In genomic region chr17:48022906-48023305, GRCh38 we compare ENCODE assay signal across 10 cellular contexts. TPM values are rescaled to one million over a fixed set of nuclear protein-coding genes. Genes with fewer than 3 reads are reported as not detected.
DNase-seq lines count a peak whose midpoint lies in the region; ATAC-seq, FAIRE-seq and TF ChIP-seq lines count a peak whose summit lies in the region.
"Had no signal": no experiment of that assay in that cellular context is flagged by ENCODE, and none has a peak within 500 bp of the region (broad histone marks: within the 10 kb centered on the region; RNA-seq: fewer than 3 reads in every experiment).

No MANE protein-coding gene starts in this region.

- peak overlapping the region; percentile 90; the same call in 1 of the 2 replicates for H3K4me2 ChIP-seq in HepG2 (ENCODE audit: low read depth, low read length)

- TF ChIP-seq CTCF in HepG2 (CRISPR knock-in tag; IDR thresholded peaks at IDR 0.05) (no peak), right lobe of liver (IDR thresholded peaks at IDR 0.05) (no peak), upper lobe of right lung (IDR thresholded peaks at IDR 0.05) (no peak)

- no peaks in the 10 kb centered on the region for H3K36me3 Mint-ChIP-seq in T-cell
- no peaks in the 10 kb centered on the region for H3K36me3 Mint-ChIP-seq in CD4-positive, alpha-beta memory T cell

- H4K20me1 ChIP-seq in HepG2 (ENCODE audit: insufficient read depth, low read length): no peaks in the 10 kb centered on the region

- H3K36me3 ChIP-seq in HepG2 (replicated peaks in 1 of 2; ENCODE audit: control insufficient read depth in 1 of 2, insufficient read depth in 2 of 2, low read length in 2 of 2): no peaks in the 10 kb centered on the region
- H3K36me3 ChIP-seq in right lobe of liver: no peaks in the 10 kb centered on the region
- no peaks in the 10 kb centered on the region for H3K36me3 ChIP-seq in upper lobe of right lung
- H3K36me3 ChIP-seq in CD4-positive, alpha-beta memory T cell (ENCODE audit: insufficient read depth, low read length): no peaks in the 10 kb centered on the region

- no peak overlapping the region for H2AFZ ChIP-seq in HepG2 (ENCODE audit: low read length)

- TF ChIP-seq EP300 in HepG2 (IDR thresholded peaks at IDR 0.05; ENCODE audit: low read depth in 2 of 2, low read length in 2 of 2) (no peak), HepG2 (CRISPR knock-in tag; IDR thresholded peaks at IDR 0.05; ENCODE audit: borderline replicate concordance) (no peak)

- no peak for TF ChIP-seq RAD21 in HepG2 (CRISPR knock-in tag; IDR thresholded peaks at IDR 0.05)

- H3K4me3 ChIP-seq in HepG2 (replicated peaks in 1 of 3; ENCODE audit: insufficient read depth in 1 of 3, low read depth in 2 of 3, low read length in 3 of 3) (peak overlapping the region; percentile 44 to 77 (median 56); a peak in 4 of 6 replicates), right lobe of liver (no peak overlapping the region), upper lobe of right lung (peak overlapping the region; percentile 54)
- H3K4me3 ChIP-seq in CD4-positive, alpha-beta memory T cell (ENCODE audit: low read length in 2 of 2): no peak overlapping the region

- H3K9me3 Mint-ChIP-seq in T-cell: no peaks in the 10 kb centered on the region
- H3K9me3 Mint-ChIP-seq in CD4-positive, alpha-beta memory T cell: peaks cover 0 to 2% (median 0%) of the 10 kb centered on the region in 8 donors

- H3K27ac Mint-ChIP-seq in T-cell: no peak overlapping the region
- no peak overlapping the region for H3K27ac Mint-ChIP-seq in CD4-positive, alpha-beta memory T cell

- DNase-seq in HepG2 (ENCODE audit: low spot score) (no peak), right lobe of liver (no peak), T-cell (no peak), myocyte (ENCODE audit: low read depth) (peak; percentile 19), upper lobe of right lung (no peak), NCI-H226 (no peak)
- DNase-seq in CD4-positive, alpha-beta memory T cell: no peak

- H3K9me3 ChIP-seq in HepG2 (ENCODE audit: low read length) (no peaks in the 10 kb centered on the region), right lobe of liver (no peaks in the 10 kb centered on the region), upper lobe of right lung (no peaks in the 10 kb centered on the region)
- H3K9me3 ChIP-seq in CD4-positive, alpha-beta memory T cell (ENCODE audit: control insufficient read depth in 1 of 2, low read length in 2 of 2): no peaks in the 10 kb centered on the region

- peaks cover 28 to 35% (median 32%) of the 10 kb centered on the region in 3 donors for H3K4me1 Mint-ChIP-seq in T-cell
- peaks cover 12 to 38% (median 29%) of the 10 kb centered on the region in 4 donors for H3K4me1 Mint-ChIP-seq in CD4-positive, alpha-beta memory T cell

- POLR2A ChIA-PET in HepG2 (lab: Yijun Ruan, JAX) (no interaction called here), T-cell (lab: Charles Lee) (no interaction called here)
- POLR2A ChIA-PET in CD4-positive, alpha-beta memory T cell (lab: Charles Lee; ENCODE audit: partially characterized antibody): interaction anchor here (0.8 kb wide), 1 partner anchor 82 kb away, joined by 4 read pairs; the partner anchor contains the start of gene PNPO

- H3K4me1 ChIP-seq in HepG2 (ENCODE audit: insufficient read depth, low read length) (peaks cover 41% of the 10 kb centered on the region), right lobe of liver (peaks cover 0 to 33% (median 15%) of the 10 kb centered on the region in 4 donors), upper lobe of right lung (peaks cover 36% of the 10 kb centered on the region)
- H3K4me1 ChIP-seq in CD4-positive, alpha-beta memory T cell (ENCODE audit: insufficient read depth, low read length): peaks cover 36% of the 10 kb centered on the region

- in situ Hi-C loops in HepG2 (cut with HindIII; ENCODE audit: extremely low pct_ligation_motif_present, low pct_unique_long_range_greater_than_20kb): loop anchor here (10.0 kb wide), 1 partner anchor 352 kb away; no protein-coding TSS in a partner anchor

- no peak for ATAC-seq in HepG2
- ATAC-seq in right lobe of liver: no peak
- no peak for ATAC-seq in T-cell (replicated peaks in 1 of 4)
- no peak for ATAC-seq in upper lobe of right lung
- no peak for ATAC-seq in GM18498 (IDR thresholded peaks at IDR 0.05; ENCODE audit: unreplicated experiment)
- ATAC-seq: activated CD4-positive, CD25-positive, alpha-beta regulatory T cell treated with anti-CD3 and anti-CD28 coated beads, Interleukin-2, amount 50 U/mL, for 24 hours had no signal

- FAIRE-seq in HepG2 (lab: Jason Lieb, UNC): no peak

- H3K4me3 Mint-ChIP-seq in T-cell: peak overlapping the region in 2 of 3 donors; percentile 31 to 90
- peak overlapping the region in 4 of 8 donors; percentile 36 to 71 (median 52) for H3K4me3 Mint-ChIP-seq in CD4-positive, alpha-beta memory T cell

- CTCF ChIA-PET in HepG2 (lab: Yijun Ruan, JAX; ENCODE audit: low intra/inter-chr PET ratio, low total read pairs): no interaction called here
- CTCF ChIA-PET in T-cell (lab: Charles Lee): no interaction called here
- CTCF ChIA-PET in CD4-positive, alpha-beta memory T cell (lab: Charles Lee; ENCODE audit: partially characterized antibody): interaction anchor here (1.2 kb wide), 1 partner anchor 24 kb away, joined by 4 read pairs; no protein-coding TSS in a partner anchor

- WGBS in HepG2 (ENCODE audit: low lambda C conversion rate): 31% methylated on average over 6 of the region's 6 CpGs
- 61% methylated on average over 6 of the region's 6 CpGs for WGBS in right lobe of liver (ENCODE audit: insufficient coverage, low coverage, low lambda C conversion rate, missing lambda C conversion rate)

- intact Hi-C loops in HepG2 (cut with micrococcal nuclease; ENCODE audit: unreplicated experiment): loop anchor here (5.0 to 10.0 kb wide), 2 partner anchors 126 to 432 kb away; partner anchors contain the start of gene SP2
- intact Hi-C loops in right lobe of liver (cut with DNase I): no loop called here
- intact Hi-C loops in upper lobe of right lung (cut with DNase I): no loop called here
- intact Hi-C loops in CD4-positive, alpha-beta memory T cell (cut with micrococcal nuclease): no loop called here

- no TSS peak for BruUV-seq in HepG2 (replicated peaks; lab: Mats Ljungman, UMichigan)

- H3K27me3 ChIP-seq in HepG2 (ENCODE audit: control insufficient read depth in 1 of 2, insufficient read depth in 2 of 2, low read length in 2 of 2): peaks cover 4 to 29% of the 10 kb centered on the region in 2 experiments
- H3K27me3 ChIP-seq in right lobe of liver: no peaks in the 10 kb centered on the region
- H3K27me3 ChIP-seq in upper lobe of right lung: no peaks in the 10 kb centered on the region
- H3K27me3 ChIP-seq in CD4-positive, alpha-beta memory T cell (ENCODE audit: insufficient read depth, low read length): no peaks in the 10 kb centered on the region

- H3K27ac ChIP-seq in HepG2 (ENCODE audit: extremely low read length, insufficient read depth, low read length) (no peak overlapping the region), right lobe of liver (no peak overlapping the region), upper lobe of right lung (no peak overlapping the region)
- no peak overlapping the region for H3K27ac ChIP-seq in CD4-positive, alpha-beta memory T cell (ENCODE audit: low read depth, low read length)

- H3K27me3 Mint-ChIP-seq in T-cell: peaks cover 25 to 28% of the 10 kb centered on the region in 2 donors
- H3K27me3 Mint-ChIP-seq in CD4-positive, alpha-beta memory T cell: peaks cover 7 to 14% of the 10 kb centered on the region in 2 donors

- no peak overlapping the region for H3K9ac ChIP-seq in HepG2 (ENCODE audit: insufficient read depth, low read depth, low read length)

- TF ChIP-seq POLR2A in HepG2 (IDR thresholded peaks at IDR 0.05; ENCODE audit: insufficient read depth in 1 of 2, low read depth in 2 of 2, low read length in 2 of 2) (no peak), right lobe of liver (IDR thresholded peaks at IDR 0.05) (no peak)

- H3K79me2 ChIP-seq in HepG2 (ENCODE audit: insufficient read depth, low read length): no peaks in the 10 kb centered on the region

RNA-seq across cellular contexts. Expression of gene COPZ2, which starts 14.7 kb away (rescaled TPM):
- total RNA-seq in HepG2 (2016; rRNA removed; fragmentation: Illumina TruSeq; extraction: Trizol): 0.74 and 1.5 TPM in 2 replicates
- 0.81 and 1.5 TPM in 2 replicates for total RNA-seq in HepG2 (2016; cell fraction: cytosol; rRNA removed; fragmentation: Illumina TruSeq; extraction: Trizol; ENCODE audit: low read depth)
- 0.91 TPM in 1 of 2 replicates, not detected in the other for total RNA-seq in HepG2 (2016; cell fraction: insoluble cytoplasmic fraction; rRNA removed; fragmentation: Illumina TruSeq; extraction: Trizol)
- 0.96 and 1.8 TPM in 2 replicates for total RNA-seq in HepG2 (2016; cell fraction: membrane; rRNA removed; fragmentation: Illumina TruSeq; extraction: Trizol)
- 1.4 TPM in 1 of 2 replicates, not detected in the other for total RNA-seq in HepG2 (2016; cell fraction: nucleus; rRNA removed; fragmentation: Illumina TruSeq; extraction: Trizol)
- 0.48 and 0.61 TPM in 2 replicates for polyA plus RNA-seq in HepG2 (2011; rRNA removed)
- 0.48 and 0.96 TPM in 2 replicates for polyA plus RNA-seq in HepG2 (2011; cell fraction: cytosol; rRNA removed)
- 0.68 and 0.90 TPM in 2 replicates for polyA plus RNA-seq in HepG2 (2011; cell fraction: nucleus; rRNA removed)
- polyA plus RNA-seq in HepG2 (2012): 0.63 and 1.8 TPM in 2 replicates
- polyA plus RNA-seq in HepG2 (2016; cell fraction: cytosol; fragmentation: Illumina TruSeq; extraction: Trizol; ENCODE audit: low read depth): 2.3 and 2.4 TPM in 2 replicates
- 0.87 and 4.9 TPM in 2 replicates for polyA plus RNA-seq in HepG2 (2016; cell fraction: insoluble cytoplasmic fraction; fragmentation: Illumina TruSeq; extraction: Trizol; ENCODE audit: low read depth)
- polyA plus RNA-seq in HepG2 (2016; cell fraction: membrane; fragmentation: Illumina TruSeq; extraction: Trizol; ENCODE audit: low read depth): 1.1 and 2.1 TPM in 2 replicates
- 2.4 TPM in 1 of 2 replicates, not detected in the other for polyA plus RNA-seq in HepG2 (2016; cell fraction: nucleus; fragmentation: Illumina TruSeq; extraction: Trizol; ENCODE audit: insufficient read depth, low read depth)
- 0.50 and 0.94 TPM in 2 replicates for polyA minus RNA-seq in HepG2 (2011; rRNA and poly(A)+ RNA removed; ENCODE audit: low replicate concordance)
- not detected in 2 replicates for polyA minus RNA-seq in HepG2 (2011; cell fraction: cytosol; rRNA and poly(A)+ RNA removed)
- 0.77 TPM in 1 of 2 replicates, not detected in the other for polyA minus RNA-seq in HepG2 (2011; cell fraction: nucleus; rRNA and poly(A)+ RNA removed)
- 10 to 100 TPM; 18.9 to 26.6 (median 23.8) TPM for total RNA-seq in right lobe of liver
- 1 to 10 TPM; 1.2 to 2.6 (median 1.9) TPM for total RNA-seq in T-cell
- total RNA-seq in myocyte: 45.8 and 57.6 TPM in 2 replicates
- 298 TPM for polyA plus RNA-seq in myocyte (2012)
- total RNA-seq in upper lobe of right lung: 24.5 TPM
- total RNA-seq in CD4-positive, alpha-beta memory T cell: 1 to 10 TPM; 1.9 to 2.0 TPM
- 1 to 10 TPM; 1.6 to 1.9 TPM for polyA plus RNA-seq in CD4-positive, alpha-beta memory T cell
- total RNA-seq: H7 had no signal

RNA-seq across cellular contexts. Expression of gene NFE2L1, which starts 25.3 kb away (rescaled TPM):
- total RNA-seq in HepG2 (2016; rRNA removed; fragmentation: Illumina TruSeq; extraction: Trizol) (53.7 and 67.0 TPM in 2 replicates), right lobe of liver (100 to 1,000 TPM in 4 of 6 experiments, 10 to 100 TPM in 2; 63.1 to 156 (median 117) TPM), T-cell (10 to 100 TPM; 30.3 to 61.6 (median 43.9) TPM), myocyte (306 and 426 TPM in 2 replicates), upper lobe of right lung (201 TPM)
- total RNA-seq in HepG2 (2016; cell fraction: cytosol; rRNA removed; fragmentation: Illumina TruSeq; extraction: Trizol; ENCODE audit: low read depth): 4.7 and 5.3 TPM in 2 replicates
- 48.3 and 75.7 TPM in 2 replicates for total RNA-seq in HepG2 (2016; cell fraction: insoluble cytoplasmic fraction; rRNA removed; fragmentation: Illumina TruSeq; extraction: Trizol)
- total RNA-seq in HepG2 (2016; cell fraction: membrane; rRNA removed; fragmentation: Illumina TruSeq; extraction: Trizol): 18.1 and 20.9 TPM in 2 replicates
- 60.7 and 74.8 TPM in 2 replicates for total RNA-seq in HepG2 (2016; cell fraction: nucleus; rRNA removed; fragmentation: Illumina TruSeq; extraction: Trizol)
- 234 and 278 TPM in 2 replicates for polyA plus RNA-seq in HepG2 (2011; rRNA removed)
- polyA plus RNA-seq in HepG2 (2011; cell fraction: cytosol; rRNA removed): 165 and 176 TPM in 2 replicates
- polyA plus RNA-seq in HepG2 (2011; cell fraction: nucleus; rRNA removed): 160 and 175 TPM in 2 replicates
- 180 and 241 TPM in 2 replicates for polyA plus RNA-seq in HepG2 (2012)
- 4.2 and 4.4 TPM in 2 replicates for polyA plus RNA-seq in HepG2 (2016; cell fraction: cytosol; fragmentation: Illumina TruSeq; extraction: Trizol; ENCODE audit: low read depth)
- 37.5 and 44.9 TPM in 2 replicates for polyA plus RNA-seq in HepG2 (2016; cell fraction: insoluble cytoplasmic fraction; fragmentation: Illumina TruSeq; extraction: Trizol; ENCODE audit: low read depth)
- polyA plus RNA-seq in HepG2 (2016; cell fraction: membrane; fragmentation: Illumina TruSeq; extraction: Trizol; ENCODE audit: low read depth): 11.3 and 11.8 TPM in 2 replicates
- polyA plus RNA-seq in HepG2 (2016; cell fraction: nucleus; fragmentation: Illumina TruSeq; extraction: Trizol; ENCODE audit: insufficient read depth, low read depth): 92.7 and 103 TPM in 2 replicates
- 108 and 333 TPM in 2 replicates for polyA minus RNA-seq in HepG2 (2011; rRNA and poly(A)+ RNA removed; ENCODE audit: low replicate concordance)
- polyA minus RNA-seq in HepG2 (2011; cell fraction: cytosol; rRNA and poly(A)+ RNA removed): 114 and 124 TPM in 2 replicates
- 57.3 and 65.6 TPM in 2 replicates for polyA minus RNA-seq in HepG2 (2011; cell fraction: nucleus; rRNA and poly(A)+ RNA removed)
- polyA plus RNA-seq in myocyte (2012): 686 TPM
- total RNA-seq in CD4-positive, alpha-beta memory T cell: 10 to 100 TPM; 53.5 to 62.5 TPM
- 10 to 100 TPM in 1 of 2 donors, 1 to 10 TPM in 1; 2.9 to 16.2 TPM for polyA plus RNA-seq in CD4-positive, alpha-beta memory T cell

RNA-seq across cellular contexts. Expression of gene CDK5RAP3, which starts 52.0 kb away (rescaled TPM):
- 86.8 and 128 TPM in 2 replicates for total RNA-seq in HepG2 (2016; rRNA removed; fragmentation: Illumina TruSeq; extraction: Trizol)
- 13.1 and 20.6 TPM in 2 replicates for total RNA-seq in HepG2 (2016; cell fraction: cytosol; rRNA removed; fragmentation: Illumina TruSeq; extraction: Trizol; ENCODE audit: low read depth)
- total RNA-seq in HepG2 (2016; cell fraction: insoluble cytoplasmic fraction; rRNA removed; fragmentation: Illumina TruSeq; extraction: Trizol): 90.9 and 132 TPM in 2 replicates
- 26.2 and 30.9 TPM in 2 replicates for total RNA-seq in HepG2 (2016; cell fraction: membrane; rRNA removed; fragmentation: Illumina TruSeq; extraction: Trizol)
- 159 and 187 TPM in 2 replicates for total RNA-seq in HepG2 (2016; cell fraction: nucleus; rRNA removed; fragmentation: Illumina TruSeq; extraction: Trizol)
- polyA plus RNA-seq in HepG2 (2011; rRNA removed): 154 and 183 TPM in 2 replicates
- 59.3 and 67.0 TPM in 2 replicates for polyA plus RNA-seq in HepG2 (2011; cell fraction: cytosol; rRNA removed)
- 2,013 and 2,090 TPM in 2 replicates for polyA plus RNA-seq in HepG2 (2011; cell fraction: nucleus; rRNA removed)
- 136 and 152 TPM in 2 replicates for polyA plus RNA-seq in HepG2 (2012)
- polyA plus RNA-seq in HepG2 (2016; cell fraction: cytosol; fragmentation: Illumina TruSeq; extraction: Trizol; ENCODE audit: low read depth): 10.8 and 13.3 TPM in 2 replicates
- polyA plus RNA-seq in HepG2 (2016; cell fraction: insoluble cytoplasmic fraction; fragmentation: Illumina TruSeq; extraction: Trizol; ENCODE audit: low read depth): 72.7 and 80.7 TPM in 2 replicates
- polyA plus RNA-seq in HepG2 (2016; cell fraction: membrane; fragmentation: Illumina TruSeq; extraction: Trizol; ENCODE audit: low read depth): 16.6 and 19.4 TPM in 2 replicates
- 373 and 385 TPM in 2 replicates for polyA plus RNA-seq in HepG2 (2016; cell fraction: nucleus; fragmentation: Illumina TruSeq; extraction: Trizol; ENCODE audit: insufficient read depth, low read depth)
- 116 and 143 TPM in 2 replicates for polyA minus RNA-seq in HepG2 (2011; rRNA and poly(A)+ RNA removed; ENCODE audit: low replicate concordance)
- polyA minus RNA-seq in HepG2 (2011; cell fraction: cytosol; rRNA and poly(A)+ RNA removed): 25.7 and 29.3 TPM in 2 replicates
- 252 and 268 TPM in 2 replicates for polyA minus RNA-seq in HepG2 (2011; cell fraction: nucleus; rRNA and poly(A)+ RNA removed)
- 100 to 1,000 TPM in 3 of 6 experiments, 10 to 100 TPM in 3; 47.3 to 119 (median 99.7) TPM for total RNA-seq in right lobe of liver
- total RNA-seq in T-cell: 100 to 1,000 TPM; 247 to 349 (median 318) TPM
- 105 and 148 TPM in 2 replicates for total RNA-seq in myocyte
- polyA plus RNA-seq in myocyte (2012): 112 TPM
- 140 TPM for total RNA-seq in upper lobe of right lung
- total RNA-seq in CD4-positive, alpha-beta memory T cell: 100 to 1,000 TPM; 340 to 343 TPM
- 10 to 100 TPM; 75.1 to 99.2 TPM for polyA plus RNA-seq in CD4-positive, alpha-beta memory T cell

Comparison
In these comparisons a context has a peak if more than half of its experiments do, and no peak if none do; other contexts are left out.
1. H3K4me3 ChIP-seq: peak in HepG2 (3 of 3) and upper lobe of right lung (single experiment); none in right lobe of liver (0 of 3) and CD4-positive, alpha-beta memory T cell (0 of 2).